In genomic region chr1:206569548-206569947, GRCh38 we compare ENCODE assay signal across 21 cellular contexts. TPM values are rescaled to one million over a fixed set of nuclear protein-coding genes. Genes with fewer than 3 reads are reported as not detected.
DNase-seq lines count a peak whose midpoint lies in the region; ATAC-seq and TF ChIP-seq lines count a peak whose summit lies in the region.
"Had no signal": no experiment of that assay in that cellular context is flagged by ENCODE, and none has a peak within 500 bp of the region (broad histone marks: within the 10 kb centered on the region; RNA-seq: fewer than 3 reads in every experiment).

No MANE protein-coding gene starts in this region.

- peak; percentile 47 for DNase-seq in activated naive CD4-positive, alpha-beta T cell treated with anti-CD3 and anti-CD28 coated beads for 36 hours
- no peak for DNase-seq in activated naive CD4-positive, alpha-beta T cell (lab: John Stamatoyannopoulos, UW)
- no peak for DNase-seq in activated CD4-positive, alpha-beta memory T cell treated with anti-CD3 and anti-CD28 coated beads for 36 hours
- no peak for DNase-seq in inferior parietal cortex (ENCODE audit: extremely low spot score)
- no peak for DNase-seq in activated CD4-positive, CD25-positive, alpha-beta regulatory T cell treated with anti-CD3 and anti-CD28 coated beads, Interleukin-2, amount 50 U/mL, for 72 hours
- DNase-seq in gastrocnemius medialis: no peak
- DNase-seq: anterior cingulate cortex, GDM1, H9, heart left ventricle, MG63, NCI-H1417 treated with DMSO at 0.1 percent for 48 hours, NCI-H446, PC-9, SHP77, testis had no signal

- intact Hi-C loops in activated naive CD4-positive, alpha-beta T cell treated with anti-CD3 and anti-CD28 coated beads for 36 hours (cut with micrococcal nuclease): no loop called here
- intact Hi-C loops in activated CD4-positive, alpha-beta memory T cell treated with anti-CD3 and anti-CD28 coated beads for 36 hours (cut with micrococcal nuclease): no loop called here
- intact Hi-C loops in dendritic cell treated with granulocyte-macrophage colony-stimulating factor and Interleukin-4, amounts not matched to agents 40 ng/mL and 50 ng/mL, for 4 days (cut with micrococcal nuclease): no loop called here
- intact Hi-C loops in gastrocnemius medialis (cut with DNase I; ENCODE audit: low total_unique reads): no loop called here

- H3K4me1 Mint-ChIP-seq in activated naive CD4-positive, alpha-beta T cell treated with anti-CD3 and anti-CD28 coated beads for 36 hours (ENCODE audit: low read depth): peaks cover 98% of the 10 kb centered on the region
- H3K4me1 Mint-ChIP-seq in activated CD4-positive, alpha-beta memory T cell treated with anti-CD3 and anti-CD28 coated beads for 36 hours (ENCODE audit: low read depth): peaks cover 98% of the 10 kb centered on the region
- H3K4me1 Mint-ChIP-seq in dendritic cell treated with granulocyte-macrophage colony-stimulating factor and Interleukin-4, amounts not matched to agents 40 ng/mL and 50 ng/mL, for 4 days (ENCODE audit: low read depth): peaks cover 100% of the 10 kb centered on the region
- H3K4me1 Mint-ChIP-seq in stimulated activated naive CD8-positive, alpha-beta T cell treated with anti-CD3 and anti-CD28 coated beads, Interleukin-15, Interleukin-2, amounts not matched to agents 100 ng/mL and 50 ng/mL, for 24 hours (ENCODE audit: low read depth): peaks cover 100% of the 10 kb centered on the region
- H3K4me1 Mint-ChIP-seq: mesothelial cell of epicardium had no signal

- H3K27ac Mint-ChIP-seq in activated naive CD4-positive, alpha-beta T cell treated with anti-CD3 and anti-CD28 coated beads for 36 hours: peak overlapping the region; percentile 100
- peak overlapping the region; percentile 99 for H3K27ac Mint-ChIP-seq in activated CD4-positive, alpha-beta memory T cell treated with anti-CD3 and anti-CD28 coated beads for 36 hours
- H3K27ac Mint-ChIP-seq in dendritic cell treated with granulocyte-macrophage colony-stimulating factor and Interleukin-4, amounts not matched to agents 40 ng/mL and 50 ng/mL, for 4 days: peak overlapping the region; percentile 11
- H3K27ac Mint-ChIP-seq in stimulated activated naive CD8-positive, alpha-beta T cell treated with anti-CD3 and anti-CD28 coated beads, Interleukin-15, Interleukin-2, amounts not matched to agents 100 ng/mL and 50 ng/mL, for 24 hours: peak overlapping the region; percentile 100
- H3K27ac Mint-ChIP-seq: H9, mesothelial cell of epicardium had no signal

- POLR2A ChIA-PET in activated CD4-positive, alpha-beta memory T cell treated with anti-CD3 and anti-CD28 coated beads for 36 hours (lab: Charles Lee): interaction anchor here (8.0 kb wide), 1 partner anchor 14 kb away, joined by 55 read pairs; no protein-coding TSS in a partner anchor

- H3K27me3 Mint-ChIP-seq in activated naive CD4-positive, alpha-beta T cell treated with anti-CD3 and anti-CD28 coated beads for 36 hours (ENCODE audit: low read depth): no peaks in the 10 kb centered on the region
- no peaks in the 10 kb centered on the region for H3K27me3 Mint-ChIP-seq in activated CD4-positive, alpha-beta memory T cell treated with anti-CD3 and anti-CD28 coated beads for 36 hours
- no peaks in the 10 kb centered on the region for H3K27me3 Mint-ChIP-seq in dendritic cell treated with granulocyte-macrophage colony-stimulating factor and Interleukin-4, amounts not matched to agents 40 ng/mL and 50 ng/mL, for 4 days
- no peaks in the 10 kb centered on the region for H3K27me3 Mint-ChIP-seq in stimulated activated naive CD8-positive, alpha-beta T cell treated with anti-CD3 and anti-CD28 coated beads, Interleukin-15, Interleukin-2, amounts not matched to agents 100 ng/mL and 50 ng/mL, for 24 hours

- H3K36me3 ChIP-seq in gastrocnemius medialis: no peaks in the 10 kb centered on the region
- H3K36me3 ChIP-seq: cardiac muscle cell, MG63, vagina had no signal

- peaks cover 0 to 11% of the 10 kb centered on the region in 2 donors for H3K4me1 ChIP-seq in gastrocnemius medialis
- H3K4me1 ChIP-seq: testis had no signal

- H3K4me3 Mint-ChIP-seq in activated naive CD4-positive, alpha-beta T cell treated with anti-CD3 and anti-CD28 coated beads for 36 hours: peak overlapping the region; percentile 82
- peak overlapping the region; percentile 14 for H3K4me3 Mint-ChIP-seq in activated CD4-positive, alpha-beta memory T cell treated with anti-CD3 and anti-CD28 coated beads for 36 hours
- H3K4me3 Mint-ChIP-seq in dendritic cell treated with granulocyte-macrophage colony-stimulating factor and Interleukin-4, amounts not matched to agents 40 ng/mL and 50 ng/mL, for 4 days: no peak overlapping the region
- H3K4me3 Mint-ChIP-seq in stimulated activated naive CD8-positive, alpha-beta T cell treated with anti-CD3 and anti-CD28 coated beads, Interleukin-15, Interleukin-2, amounts not matched to agents 100 ng/mL and 50 ng/mL, for 24 hours: peak overlapping the region; percentile 98
- H3K4me3 Mint-ChIP-seq: H9, mesothelial cell of epicardium had no signal

- in situ Hi-C loops in gastrocnemius medialis (cut with MboI; ENCODE audit: low sequenced_read_pairs in 4 of 4): no loop called here

- H3K9me3 ChIP-seq in gastrocnemius medialis: no peaks in the 10 kb centered on the region
- H3K9me3 ChIP-seq: heart left ventricle, MG63, testis, vagina had no signal

- H3K36me3 Mint-ChIP-seq in activated naive CD4-positive, alpha-beta T cell treated with anti-CD3 and anti-CD28 coated beads for 36 hours (ENCODE audit: low read depth): peaks cover 91% of the 10 kb centered on the region
- peaks cover 87% of the 10 kb centered on the region for H3K36me3 Mint-ChIP-seq in activated CD4-positive, alpha-beta memory T cell treated with anti-CD3 and anti-CD28 coated beads for 36 hours
- H3K36me3 Mint-ChIP-seq in dendritic cell treated with granulocyte-macrophage colony-stimulating factor and Interleukin-4, amounts not matched to agents 40 ng/mL and 50 ng/mL, for 4 days (ENCODE audit: low read depth): peaks cover 94% of the 10 kb centered on the region
- peaks cover 93% of the 10 kb centered on the region for H3K36me3 Mint-ChIP-seq in stimulated activated naive CD8-positive, alpha-beta T cell treated with anti-CD3 and anti-CD28 coated beads, Interleukin-15, Interleukin-2, amounts not matched to agents 100 ng/mL and 50 ng/mL, for 24 hours (ENCODE audit: low read depth)
- H3K36me3 Mint-ChIP-seq: mesothelial cell of epicardium had no signal

- no peak for TF ChIP-seq CTCF in gastrocnemius medialis (IDR thresholded peaks at IDR 0.05 in 4 of 5, conservative IDR thresholded peaks at IDR 0.05 in 1 of 5)

- no peak for TF ChIP-seq POLR2A in gastrocnemius medialis (IDR thresholded peaks at IDR 0.05)

- no peaks in the 10 kb centered on the region for H3K27me3 ChIP-seq in gastrocnemius medialis
- H3K27me3 ChIP-seq: cardiac muscle cell, heart left ventricle, MG63, testis, vagina had no signal

- H3K4me3 ChIP-seq in gastrocnemius medialis: no peak overlapping the region
- H3K4me3 ChIP-seq: cardiac muscle cell, heart left ventricle, MG63, PC-9, testis, vagina had no signal

- CTCF ChIA-PET in activated naive CD4-positive, alpha-beta T cell treated with anti-CD3 and anti-CD28 coated beads for 36 hours (lab: Charles Lee): interaction anchor here (1.8 to 21.2 kb wide), 4 partner anchors 10 to 24 kb away, joined by 4 to 511 read pairs (median 74); no protein-coding TSS in a partner anchor
- CTCF ChIA-PET in activated CD4-positive, alpha-beta memory T cell treated with anti-CD3 and anti-CD28 coated beads for 36 hours (lab: Charles Lee): interaction anchor here (1.5 to 20.9 kb wide), 4 partner anchors 11 to 90 kb away, joined by 7 to 588 read pairs (median 8); no protein-coding TSS in a partner anchor

- H3K9me3 Mint-ChIP-seq in activated naive CD4-positive, alpha-beta T cell treated with anti-CD3 and anti-CD28 coated beads for 36 hours: no peaks in the 10 kb centered on the region
- no peaks in the 10 kb centered on the region for H3K9me3 Mint-ChIP-seq in activated CD4-positive, alpha-beta memory T cell treated with anti-CD3 and anti-CD28 coated beads for 36 hours
- H3K9me3 Mint-ChIP-seq in dendritic cell treated with granulocyte-macrophage colony-stimulating factor and Interleukin-4, amounts not matched to agents 40 ng/mL and 50 ng/mL, for 4 days: no peaks in the 10 kb centered on the region
- H3K9me3 Mint-ChIP-seq in stimulated activated naive CD8-positive, alpha-beta T cell treated with anti-CD3 and anti-CD28 coated beads, Interleukin-15, Interleukin-2, amounts not matched to agents 100 ng/mL and 50 ng/mL, for 24 hours: no peaks in the 10 kb centered on the region
- H3K9me3 Mint-ChIP-seq: H9, mesothelial cell of epicardium had no signal

- no peak for ATAC-seq in gastrocnemius medialis
- ATAC-seq: heart left ventricle had no signal

- no peak overlapping the region for H3K27ac ChIP-seq in gastrocnemius medialis
- H3K27ac ChIP-seq: cardiac muscle cell, heart left ventricle, PC-9, testis, vagina had no signal

RNA-seq across cellular contexts. Expression of gene EIF2D, which starts 42.7 kb away (rescaled TPM):
- total RNA-seq in activated naive CD4-positive, alpha-beta T cell treated with anti-CD3 and anti-CD28 coated beads for 36 hours: 100 to 1,000 TPM; 116 to 122 TPM
- 10 to 100 TPM; 84.6 to 87.5 TPM for total RNA-seq in activated CD4-positive, alpha-beta memory T cell treated with anti-CD3 and anti-CD28 coated beads for 36 hours
- 10 to 100 TPM; 23.7 to 61.2 (median 38.6) TPM for total RNA-seq in gastrocnemius medialis

Comparison
In these comparisons a context has a peak if more than half of its experiments do, and no peak if none do; other contexts are left out.
1. H3K27ac Mint-ChIP-seq: peak in every context shown above with its lines; median percentile 100 in activated naive CD4-positive, alpha-beta T cell treated with anti-CD3 and anti-CD28 coated beads for 36 hours; 100 in stimulated activated naive CD8-positive, alpha-beta T cell treated with anti-CD3 and anti-CD28 coated beads, Interleukin-15, Interleukin-2, amounts not matched to agents 100 ng/mL and 50 ng/mL, for 24 hours; 99 in activated CD4-positive, alpha-beta memory T cell treated with anti-CD3 and anti-CD28 coated beads for 36 hours; 11 in dendritic cell treated with granulocyte-macrophage colony-stimulating factor and Interleukin-4, amounts not matched to agents 40 ng/mL and 50 ng/mL, for 4 days.